8 cellular contexts compared by ENCODE assay signal in the genomic region with DNA sequence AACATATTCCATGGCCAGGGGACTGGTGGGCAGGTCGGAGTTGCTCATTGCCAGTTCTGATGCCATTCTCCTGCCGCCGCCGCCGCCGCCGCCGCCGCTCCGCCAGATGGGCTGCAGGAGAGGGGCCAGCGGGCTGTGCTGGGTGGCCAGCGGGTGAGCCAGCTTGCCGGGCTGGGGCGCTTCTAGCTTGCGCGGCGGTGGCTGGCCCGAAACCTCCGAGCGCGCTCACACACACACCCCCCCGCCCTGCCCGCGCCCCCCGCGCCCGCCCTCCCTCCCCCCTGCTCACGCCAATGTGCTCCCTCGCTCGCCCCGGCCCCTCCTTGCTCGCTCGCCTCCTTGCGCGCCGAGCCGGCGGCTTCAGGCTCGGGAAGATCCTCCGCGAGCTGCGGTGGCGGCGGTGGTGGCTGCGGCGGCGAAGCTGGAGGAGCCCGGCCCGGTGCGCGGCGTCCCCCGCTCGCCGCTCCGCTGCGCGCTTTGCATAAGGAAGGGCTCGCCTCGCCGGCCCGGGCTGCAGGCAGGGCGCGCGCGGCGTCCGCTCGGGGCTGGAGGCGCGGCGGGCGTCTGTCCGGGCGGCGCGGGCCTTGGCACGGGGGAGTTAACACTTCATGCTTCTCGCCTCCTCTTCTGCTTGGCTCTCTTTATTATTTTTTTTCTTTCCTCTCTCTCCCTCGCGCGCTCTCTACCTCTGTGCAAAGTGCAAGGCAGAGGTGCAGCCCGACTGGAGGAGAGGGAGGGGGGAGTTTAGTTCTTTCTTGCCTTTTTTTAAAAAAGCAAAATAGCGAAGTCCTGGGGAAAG. TPM values are rescaled to one million over a fixed set of nuclear protein-coding genes. Genes with fewer than 3 reads are reported as not detected.
DNase-seq lines count a peak whose midpoint lies in the region; ATAC-seq and TF ChIP-seq lines count a peak whose summit lies in the region.

No MANE protein-coding gene starts in this region.

- peaks cover 32% of the 10 kb centered on the region for H3K4me1 Mint-ChIP-seq in activated CD4-positive, alpha-beta T cell treated with anti-CD3 and anti-CD28 coated beads for 36 hours

- ATAC-seq in activated CD4-positive, alpha-beta T cell treated with anti-CD3 and anti-CD28 coated beads for 36 hours = peak; percentile 33
- no peak for ATAC-seq in GM21576 (IDR thresholded peaks at IDR 0.05; ENCODE audit: unreplicated experiment)

- peak overlapping the region; percentile 89 for H3K27ac Mint-ChIP-seq in activated CD4-positive, alpha-beta T cell treated with anti-CD3 and anti-CD28 coated beads for 36 hours

- H3K9me3 ChIP-seq in esophagus (ENCODE audit: control insufficient read depth in 2 of 2, insufficient read depth in 1 of 2, low read depth in 1 of 2, low read length in 1 of 2) = no peaks in the 10 kb centered on the region
- no peaks in the 10 kb centered on the region for H3K9me3 ChIP-seq in mucosa of rectum (ENCODE audit: control insufficient read depth in 2 of 2, low read length in 2 of 2)
- no peaks in the 10 kb centered on the region for H3K9me3 ChIP-seq in tibial artery

- WGBS in esophagus, 2 donors = 0 to 1% methylated on average over 53 to 83 of the region's 84 CpGs

- H3K27me3 ChIP-seq in esophagus (ENCODE audit: control insufficient read depth in 1 of 2, insufficient read depth in 2 of 2, low read length in 2 of 2) (no peaks in the 10 kb centered on the region), mucosa of rectum (ENCODE audit: control insufficient read depth in 2 of 2, insufficient read depth in 2 of 2, low read length in 2 of 2) (peaks cover 21 to 26% of the 10 kb centered on the region in 2 donors), tibial artery (no peaks in the 10 kb centered on the region)

- H3K4me3 Mint-ChIP-seq in activated CD4-positive, alpha-beta T cell treated with anti-CD3 and anti-CD28 coated beads for 36 hours = peak overlapping the region; percentile 84

- H3K36me3 ChIP-seq in esophagus (ENCODE audit: control insufficient read depth in 2 of 2, insufficient read depth in 2 of 2, low read length in 1 of 2) (peaks cover 2 to 4% of the 10 kb centered on the region in 2 donors), mucosa of rectum (ENCODE audit: control insufficient read depth in 2 of 2, insufficient read depth in 2 of 2, low read length in 2 of 2) (no peaks in the 10 kb centered on the region), tibial artery (no peaks in the 10 kb centered on the region)

- POLR2A ChIA-PET in activated CD4-positive, alpha-beta T cell treated with anti-CD3 and anti-CD28 coated beads for 36 hours (lab: Charles Lee) = interaction anchor here (0.5 to 2.1 kb wide), 6 partner anchors 284 to 826 kb away, joined by 3 to 8 read pairs (median 4); no protein-coding TSS in a partner anchor

- peak overlapping the region; percentile 93 to 98 for H3K4me3 ChIP-seq in esophagus (ENCODE audit: low read depth in 1 of 2, low read length in 2 of 2)
- H3K4me3 ChIP-seq in mucosa of rectum (ENCODE audit: low read length in 2 of 2) = peak overlapping the region; percentile 83 to 84
- H3K4me3 ChIP-seq in tibial artery = peak overlapping the region; percentile 63 to 78

- H3K9me3 Mint-ChIP-seq in activated CD4-positive, alpha-beta T cell treated with anti-CD3 and anti-CD28 coated beads for 36 hours (ENCODE audit: low read depth) = no peaks in the 10 kb centered on the region

- intact Hi-C loops in activated CD4-positive, alpha-beta T cell treated with anti-CD3 and anti-CD28 coated beads for 36 hours (cut with DNase I, micrococcal nuclease) = loop anchor here (1.0 to 10.0 kb wide), 20 partner anchors 170 to 1847 kb away; no protein-coding TSS in a partner anchor
- intact Hi-C loops in tibial artery (cut with DNase I; ENCODE audit: low total_unique reads) = loop anchor here (5.0 to 10.0 kb wide), 4 partner anchors 112 to 1475 kb away; no protein-coding TSS in a partner anchor

- H3K9ac ChIP-seq in mucosa of rectum (ENCODE audit: low read depth in 1 of 2, low read length in 2 of 2) = peak overlapping the region; percentile 74 to 84

- H3K4me1 ChIP-seq in esophagus (ENCODE audit: control insufficient read depth in 2 of 2, insufficient read depth in 2 of 2, low read length in 1 of 2) = peaks cover 0 to 2% of the 10 kb centered on the region in 2 donors
- peaks cover 8 to 19% of the 10 kb centered on the region in 2 donors for H3K4me1 ChIP-seq in mucosa of rectum (ENCODE audit: control insufficient read depth in 2 of 2, insufficient read depth in 2 of 2, low read length in 2 of 2)
- peaks cover 0 to 35% (median 2%) of the 10 kb centered on the region in 4 donors for H3K4me1 ChIP-seq in tibial artery

- H3K27ac ChIP-seq in esophagus (ENCODE audit: low read depth in 2 of 2, low read length in 1 of 2) = peak overlapping the region; percentile 94 to 96
- H3K27ac ChIP-seq in mucosa of rectum (ENCODE audit: low read depth in 2 of 2, low read length in 2 of 2) = peak overlapping the region; percentile 87 to 90
- H3K27ac ChIP-seq in tibial artery = peak overlapping the region; percentile 83 to 91

- CTCF ChIA-PET in activated CD4-positive, alpha-beta T cell treated with anti-CD3 and anti-CD28 coated beads for 36 hours (lab: Charles Lee) = interaction anchor here (0.8 to 2.7 kb wide), 4 partner anchors 10 to 427 kb away, joined by 3 to 14 read pairs (median 5); no protein-coding TSS in a partner anchor

- DNase-seq in activated CD4-positive, alpha-beta T cell treated with anti-CD3 and anti-CD28 coated beads for 36 hours = peak; percentile 62
- DNase-seq in activated CD4-positive, alpha-beta T cell treated with anti-CD3 and anti-CD28 coated beads for 1 hour = no peak
- DNase-seq in NCI-H1105 treated with DMSO at 0.1 percent for 48 hours (lab: John Stamatoyannopoulos, UW) = peak; percentile 45
- DNase-seq in activated T-cell treated with anti-CD3 and anti-CD28 coated beads, Interleukin-2, amount 50 U/mL, for 1 hour = peak; percentile 62
- peak; percentile 39 to 77 for DNase-seq in tibial artery

- no peak for TF ChIP-seq CTCF in tibial artery (IDR thresholded peaks at IDR 0.05)

- H3K27me3 Mint-ChIP-seq in activated CD4-positive, alpha-beta T cell treated with anti-CD3 and anti-CD28 coated beads for 36 hours = peaks cover 22% of the 10 kb centered on the region

- H3K36me3 Mint-ChIP-seq in activated CD4-positive, alpha-beta T cell treated with anti-CD3 and anti-CD28 coated beads for 36 hours (ENCODE audit: low read depth) = peaks cover 34% of the 10 kb centered on the region

RNA-seq across cellular contexts. Expression of gene MAF, which starts 0.5 kb away (rescaled TPM):
- total RNA-seq in activated CD4-positive, alpha-beta T cell treated with anti-CD3 and anti-CD28 coated beads for 36 hours = 10 to 100 TPM; 66.9 to 71.4 TPM
- 10 to 100 TPM; 11.0 to 12.2 TPM for polyA plus RNA-seq in esophagus
